In the genomic region with DNA sequence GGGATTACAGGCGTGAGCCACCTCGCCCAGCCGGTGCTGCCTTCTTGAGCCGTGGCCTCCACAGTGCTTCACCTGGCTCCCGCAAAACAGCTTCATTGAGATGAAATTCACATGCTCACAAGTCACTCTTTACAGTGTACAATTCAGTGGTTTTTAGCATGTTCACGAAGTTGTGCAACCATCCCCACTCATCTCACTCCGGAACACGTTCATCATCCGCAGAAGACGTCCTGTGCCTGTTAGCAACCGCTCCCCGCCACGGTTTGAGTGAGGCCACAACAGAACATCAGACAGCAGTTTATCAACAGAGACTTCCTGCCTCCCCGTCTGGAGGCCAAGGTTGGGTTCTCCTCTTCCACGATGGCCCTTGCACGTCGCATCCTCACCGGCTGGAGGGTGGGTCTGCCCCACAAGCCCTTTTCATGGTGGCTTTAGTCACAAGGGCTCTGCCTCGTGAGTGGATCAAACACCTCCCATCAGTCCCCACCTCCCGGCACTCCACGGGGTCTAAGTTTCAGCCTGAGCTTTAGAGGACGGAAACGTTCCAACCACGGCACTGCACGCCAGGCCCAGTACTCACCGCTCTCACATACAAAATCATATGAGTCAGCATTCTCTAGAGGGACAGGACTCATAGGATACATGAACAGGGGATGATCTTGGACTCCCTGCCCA, we compare ENCODE assay signal across 1 cellular context.
TF ChIP-seq lines count a peak whose summit lies in the region.

No MANE protein-coding gene starts in this region.

TF ChIP-seq in H1, 55 proteins besides CTCF, POLR2A, EP300 and RAD21:
- TF ChIP-seq MAFK (IDR thresholded peaks at IDR 0.05; ENCODE audit: low read depth, low read length) (0 out of 2 replicates have a peak, but pooled peaks have one; percentile 10), SUZ12 (IDR thresholded peaks at IDR 0.05; ENCODE audit: low read length) (no peak)
